In the genomic region with DNA sequence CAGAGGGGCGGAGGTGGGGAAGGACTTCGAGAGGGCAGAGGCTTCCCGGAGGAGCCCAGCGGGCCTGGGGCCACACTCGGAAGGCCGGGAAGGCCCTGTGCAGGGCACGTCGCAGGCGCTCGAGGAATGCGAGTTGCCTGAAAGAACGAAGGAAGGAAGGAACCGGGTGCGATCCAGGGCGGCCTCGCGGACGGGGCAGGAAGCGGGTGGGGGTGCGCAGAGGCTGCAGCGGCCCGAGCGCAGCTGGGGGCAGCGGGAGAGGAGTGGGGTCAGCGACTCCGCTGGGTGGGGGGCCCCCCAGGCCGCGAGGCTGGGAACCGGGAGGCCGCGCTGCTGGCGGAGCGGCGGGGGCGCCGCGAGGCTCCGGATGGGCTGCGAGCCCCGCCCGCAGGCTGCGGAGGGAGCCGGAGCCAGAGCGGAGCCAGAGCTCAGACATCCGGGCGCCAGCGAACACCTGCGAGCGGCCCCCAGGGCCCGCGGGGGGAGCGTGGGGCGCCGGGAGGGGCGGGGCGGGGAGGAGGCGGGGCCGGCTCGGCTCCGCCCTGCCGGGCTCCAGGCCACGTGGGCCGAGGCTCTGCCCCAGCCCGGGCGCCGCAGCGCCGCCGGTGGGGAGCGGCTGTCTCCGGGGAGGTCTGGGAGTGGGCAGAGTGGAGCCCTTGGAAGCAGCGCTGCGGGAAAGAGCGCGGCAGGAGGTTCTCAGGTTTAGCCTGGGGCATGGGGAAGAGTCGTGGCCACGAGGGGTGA, we compare ENCODE assay signal across 1 cellular context.
TF ChIP-seq lines count a peak whose summit lies in the region.

No MANE protein-coding gene starts in this region.

TF ChIP-seq in GM12878, 131 proteins besides CTCF, POLR2A, EP300 and RAD21 (continues in another document):
- TF ChIP-seq, protein P1, sequence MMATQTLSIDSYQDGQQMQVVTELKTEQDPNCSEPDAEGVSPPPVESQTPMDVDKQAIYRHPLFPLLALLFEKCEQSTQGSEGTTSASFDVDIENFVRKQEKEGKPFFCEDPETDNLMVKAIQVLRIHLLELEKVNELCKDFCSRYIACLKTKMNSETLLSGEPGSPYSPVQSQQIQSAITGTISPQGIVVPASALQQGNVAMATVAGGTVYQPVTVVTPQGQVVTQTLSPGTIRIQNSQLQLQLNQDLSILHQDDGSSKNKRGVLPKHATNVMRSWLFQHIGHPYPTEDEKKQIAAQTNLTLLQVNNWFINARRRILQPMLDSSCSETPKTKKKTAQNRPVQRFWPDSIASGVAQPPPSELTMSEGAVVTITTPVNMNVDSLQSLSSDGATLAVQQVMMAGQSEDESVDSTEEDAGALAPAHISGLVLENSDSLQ (IDR thresholded peaks at IDR 0.05) = no peak; the same call in 1 of the 2 replicates
- no peak for TF ChIP-seq NR2C2 (IDR thresholded peaks at IDR 0.05; ENCODE audit: borderline replicate concordance, control insufficient read depth, insufficient read length, low read depth)
- 0 out of 2 replicates have a peak, but pooled peaks have one; percentile 76 for TF ChIP-seq SMARCA5 (IDR thresholded peaks at IDR 0.05)
- TF ChIP-seq, protein P2, sequence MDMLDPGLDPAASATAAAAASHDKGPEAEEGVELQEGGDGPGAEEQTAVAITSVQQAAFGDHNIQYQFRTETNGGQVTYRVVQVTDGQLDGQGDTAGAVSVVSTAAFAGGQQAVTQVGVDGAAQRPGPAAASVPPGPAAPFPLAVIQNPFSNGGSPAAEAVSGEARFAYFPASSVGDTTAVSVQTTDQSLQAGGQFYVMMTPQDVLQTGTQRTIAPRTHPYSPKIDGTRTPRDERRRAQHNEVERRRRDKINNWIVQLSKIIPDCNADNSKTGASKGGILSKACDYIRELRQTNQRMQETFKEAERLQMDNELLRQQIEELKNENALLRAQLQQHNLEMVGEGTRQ (IDR thresholded peaks at IDR 0.05; ENCODE audit: borderline replicate concordance, low read depth, low read length) = peak; percentile 57
- TF ChIP-seq, protein P3, sequence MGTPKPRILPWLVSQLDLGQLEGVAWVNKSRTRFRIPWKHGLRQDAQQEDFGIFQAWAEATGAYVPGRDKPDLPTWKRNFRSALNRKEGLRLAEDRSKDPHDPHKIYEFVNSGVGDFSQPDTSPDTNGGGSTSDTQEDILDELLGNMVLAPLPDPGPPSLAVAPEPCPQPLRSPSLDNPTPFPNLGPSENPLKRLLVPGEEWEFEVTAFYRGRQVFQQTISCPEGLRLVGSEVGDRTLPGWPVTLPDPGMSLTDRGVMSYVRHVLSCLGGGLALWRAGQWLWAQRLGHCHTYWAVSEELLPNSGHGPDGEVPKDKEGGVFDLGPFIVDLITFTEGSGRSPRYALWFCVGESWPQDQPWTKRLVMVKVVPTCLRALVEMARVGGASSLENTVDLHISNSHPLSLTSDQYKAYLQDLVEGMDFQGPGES (IDR thresholded peaks at IDR 0.05) = no peak
- TF ChIP-seq IKZF1 (conservative IDR thresholded peaks at IDR 0.05) = peak; percentile 77
- no peak for TF ChIP-seq SMC3 (IDR thresholded peaks at IDR 0.05; ENCODE audit: borderline replicate concordance, low read length)
- TF ChIP-seq STAT1 (conservative IDR thresholded peaks at IDR 0.05) = no peak
- peak; percentile 61; the same call in 1 of the 2 replicates for TF ChIP-seq MXI1 (IDR thresholded peaks at IDR 0.05; ENCODE audit: low read depth, low read length)
- no peak for TF ChIP-seq ASH2L (IDR thresholded peaks at IDR 0.05; ENCODE audit: borderline replicate concordance, low read depth)
- no peak for TF ChIP-seq JUND (IDR thresholded peaks at IDR 0.05; ENCODE audit: low read depth, low read length)
- TF ChIP-seq RELA (IDR thresholded peaks at IDR 0.05; ENCODE audit: borderline replicate concordance, partially characterized antibody) = no peak
- TF ChIP-seq NR2C1 (IDR thresholded peaks at IDR 0.05) = 0 out of 2 replicates have a peak, but pooled peaks have one; percentile 15
- TF ChIP-seq RAD51 (IDR thresholded peaks at IDR 0.05) = no peak
- TF ChIP-seq, protein P4, sequence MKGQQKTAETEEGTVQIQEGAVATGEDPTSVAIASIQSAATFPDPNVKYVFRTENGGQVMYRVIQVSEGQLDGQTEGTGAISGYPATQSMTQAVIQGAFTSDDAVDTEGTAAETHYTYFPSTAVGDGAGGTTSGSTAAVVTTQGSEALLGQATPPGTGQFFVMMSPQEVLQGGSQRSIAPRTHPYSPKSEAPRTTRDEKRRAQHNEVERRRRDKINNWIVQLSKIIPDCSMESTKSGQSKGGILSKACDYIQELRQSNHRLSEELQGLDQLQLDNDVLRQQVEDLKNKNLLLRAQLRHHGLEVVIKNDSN (IDR thresholded peaks at IDR 0.05; ENCODE audit: borderline replicate concordance, extremely low read length, insufficient read depth, low read depth, low read length) = peak; percentile 87
- no peak for TF ChIP-seq IRF4 (IDR thresholded peaks at IDR 0.05; ENCODE audit: low read depth, low read length)
- TF ChIP-seq ZNF207 (IDR thresholded peaks at IDR 0.05; ENCODE audit: borderline replicate concordance) = no peak
- TF ChIP-seq EZH2 (IDR thresholded peaks at IDR 0.05; ENCODE audit: borderline replicate concordance, control insufficient read depth, low read depth, low read length) = no peak
- TF ChIP-seq SMAD5 (IDR thresholded peaks at IDR 0.05; ENCODE audit: low read depth) = no peak; the same call in 1 of the 2 replicates
- no peak for TF ChIP-seq MTA3 (IDR thresholded peaks at IDR 0.05; ENCODE audit: borderline replicate concordance, low read length)
- TF ChIP-seq ATF7 (IDR thresholded peaks at IDR 0.05; ENCODE audit: low read depth) = no peak
- no peak for TF ChIP-seq HDAC2 (IDR thresholded peaks at IDR 0.05)
- no peak; the same call in 2 of the 3 replicates for TF ChIP-seq POU2F2 (IDR thresholded peaks at IDR 0.05; ENCODE audit: borderline replicate concordance, low read depth, low read length)
- TF ChIP-seq SIX5 (IDR thresholded peaks at IDR 0.05; ENCODE audit: low read depth, low read length, severe bottlenecking) = no peak
- TF ChIP-seq CHD4 (IDR thresholded peaks at IDR 0.05) = no peak
- TF ChIP-seq, protein P5, sequence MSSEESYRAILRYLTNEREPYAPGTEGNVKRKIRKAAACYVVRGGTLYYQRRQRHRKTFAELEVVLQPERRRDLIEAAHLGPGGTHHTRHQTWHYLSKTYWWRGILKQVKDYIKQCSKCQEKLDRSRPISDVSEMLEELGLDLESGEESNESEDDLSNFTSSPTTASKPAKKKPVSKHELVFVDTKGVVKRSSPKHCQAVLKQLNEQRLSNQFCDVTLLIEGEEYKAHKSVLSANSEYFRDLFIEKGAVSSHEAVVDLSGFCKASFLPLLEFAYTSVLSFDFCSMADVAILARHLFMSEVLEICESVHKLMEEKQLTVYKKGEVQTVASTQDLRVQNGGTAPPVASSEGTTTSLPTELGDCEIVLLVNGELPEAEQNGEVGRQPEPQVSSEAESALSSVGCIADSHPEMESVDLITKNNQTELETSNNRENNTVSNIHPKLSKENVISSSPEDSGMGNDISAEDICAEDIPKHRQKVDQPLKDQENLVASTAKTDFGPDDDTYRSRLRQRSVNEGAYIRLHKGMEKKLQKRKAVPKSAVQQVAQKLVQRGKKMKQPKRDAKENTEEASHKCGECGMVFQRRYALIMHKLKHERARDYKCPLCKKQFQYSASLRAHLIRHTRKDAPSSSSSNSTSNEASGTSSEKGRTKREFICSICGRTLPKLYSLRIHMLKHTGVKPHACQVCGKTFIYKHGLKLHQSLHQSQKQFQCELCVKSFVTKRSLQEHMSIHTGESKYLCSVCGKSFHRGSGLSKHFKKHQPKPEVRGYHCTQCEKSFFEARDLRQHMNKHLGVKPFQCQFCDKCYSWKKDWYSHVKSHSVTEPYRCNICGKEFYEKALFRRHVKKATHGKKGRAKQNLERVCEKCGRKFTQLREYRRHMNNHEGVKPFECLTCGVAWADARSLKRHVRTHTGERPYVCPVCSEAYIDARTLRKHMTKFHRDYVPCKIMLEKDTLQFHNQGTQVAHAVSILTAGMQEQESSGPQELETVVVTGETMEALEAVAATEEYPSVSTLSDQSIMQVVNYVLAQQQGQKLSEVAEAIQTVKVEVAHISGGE (CRISPR knock-in tag; IDR thresholded peaks at IDR 0.05) = no peak
- TF ChIP-seq MYC (IDR thresholded peaks at IDR 0.05; ENCODE audit: insufficient read depth, insufficient read length, insufficient replicate concordance, low read length, severe bottlenecking) = peak; percentile 34
- no peak for TF ChIP-seq NRF1 (conservative IDR thresholded peaks at IDR 0.05; ENCODE audit: low read depth, low read length)
- TF ChIP-seq, protein P6, sequence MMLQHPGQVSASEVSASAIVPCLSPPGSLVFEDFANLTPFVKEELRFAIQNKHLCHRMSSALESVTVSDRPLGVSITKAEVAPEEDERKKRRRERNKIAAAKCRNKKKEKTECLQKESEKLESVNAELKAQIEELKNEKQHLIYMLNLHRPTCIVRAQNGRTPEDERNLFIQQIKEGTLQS (IDR thresholded peaks at IDR 0.05; ENCODE audit: borderline replicate concordance, extremely low read depth, low read depth, low read length) = peak; percentile 63; the same call in 1 of the 2 replicates
- TF ChIP-seq GATAD2B (conservative IDR thresholded peaks at IDR 0.05; ENCODE audit: low read depth) = no peak
- no peak for TF ChIP-seq ESRRA (IDR thresholded peaks at IDR 0.05; ENCODE audit: low read length)
- TF ChIP-seq, protein P7, sequence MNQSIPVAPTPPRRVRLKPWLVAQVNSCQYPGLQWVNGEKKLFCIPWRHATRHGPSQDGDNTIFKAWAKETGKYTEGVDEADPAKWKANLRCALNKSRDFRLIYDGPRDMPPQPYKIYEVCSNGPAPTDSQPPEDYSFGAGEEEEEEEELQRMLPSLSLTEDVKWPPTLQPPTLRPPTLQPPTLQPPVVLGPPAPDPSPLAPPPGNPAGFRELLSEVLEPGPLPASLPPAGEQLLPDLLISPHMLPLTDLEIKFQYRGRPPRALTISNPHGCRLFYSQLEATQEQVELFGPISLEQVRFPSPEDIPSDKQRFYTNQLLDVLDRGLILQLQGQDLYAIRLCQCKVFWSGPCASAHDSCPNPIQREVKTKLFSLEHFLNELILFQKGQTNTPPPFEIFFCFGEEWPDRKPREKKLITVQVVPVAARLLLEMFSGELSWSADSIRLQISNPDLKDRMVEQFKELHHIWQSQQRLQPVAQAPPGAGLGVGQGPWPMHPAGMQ (IDR thresholded peaks at IDR 0.05; ENCODE audit: borderline replicate concordance) = no peak
- TF ChIP-seq, protein P8, sequence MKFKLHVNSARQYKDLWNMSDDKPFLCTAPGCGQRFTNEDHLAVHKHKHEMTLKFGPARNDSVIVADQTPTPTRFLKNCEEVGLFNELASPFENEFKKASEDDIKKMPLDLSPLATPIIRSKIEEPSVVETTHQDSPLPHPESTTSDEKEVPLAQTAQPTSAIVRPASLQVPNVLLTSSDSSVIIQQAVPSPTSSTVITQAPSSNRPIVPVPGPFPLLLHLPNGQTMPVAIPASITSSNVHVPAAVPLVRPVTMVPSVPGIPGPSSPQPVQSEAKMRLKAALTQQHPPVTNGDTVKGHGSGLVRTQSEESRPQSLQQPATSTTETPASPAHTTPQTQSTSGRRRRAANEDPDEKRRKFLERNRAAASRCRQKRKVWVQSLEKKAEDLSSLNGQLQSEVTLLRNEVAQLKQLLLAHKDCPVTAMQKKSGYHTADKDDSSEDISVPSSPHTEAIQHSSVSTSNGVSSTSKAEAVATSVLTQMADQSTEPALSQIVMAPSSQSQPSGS (IDR thresholded peaks at IDR 0.05; ENCODE audit: low read length) = no peak
- no peak for TF ChIP-seq KLF5 (IDR thresholded peaks at IDR 0.05; ENCODE audit: partially characterized antibody)
- TF ChIP-seq NFIC (IDR thresholded peaks at IDR 0.05; ENCODE audit: low read depth, low read length) = no peak
- no peak for TF ChIP-seq GABPA (IDR thresholded peaks at IDR 0.05; ENCODE audit: low read depth)
- TF ChIP-seq CREM (IDR thresholded peaks at IDR 0.05; ENCODE audit: low read depth) = 0 out of 2 replicates have a peak, but pooled peaks have one; percentile 6
- TF ChIP-seq MYB (IDR thresholded peaks at IDR 0.05; ENCODE audit: borderline replicate concordance, low read depth, low read length) = no peak
- peak; percentile 66; the same call in 1 of the 2 replicates for TF ChIP-seq SIN3A (IDR thresholded peaks at IDR 0.05; ENCODE audit: low read depth, low read length)
- TF ChIP-seq, protein P9, sequence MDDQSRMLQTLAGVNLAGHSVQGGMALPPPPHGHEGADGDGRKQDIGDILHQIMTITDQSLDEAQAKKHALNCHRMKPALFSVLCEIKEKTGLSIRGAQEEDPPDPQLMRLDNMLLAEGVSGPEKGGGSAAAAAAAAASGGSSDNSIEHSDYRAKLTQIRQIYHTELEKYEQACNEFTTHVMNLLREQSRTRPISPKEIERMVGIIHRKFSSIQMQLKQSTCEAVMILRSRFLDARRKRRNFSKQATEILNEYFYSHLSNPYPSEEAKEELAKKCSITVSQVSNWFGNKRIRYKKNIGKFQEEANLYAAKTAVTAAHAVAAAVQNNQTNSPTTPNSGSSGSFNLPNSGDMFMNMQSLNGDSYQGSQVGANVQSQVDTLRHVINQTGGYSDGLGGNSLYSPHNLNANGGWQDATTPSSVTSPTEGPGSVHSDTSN (IDR thresholded peaks at IDR 0.05; ENCODE audit: insufficient replicate concordance, low read depth, low read length) = no peak
- no peak for TF ChIP-seq HDAC6 (IDR thresholded peaks at IDR 0.05; ENCODE audit: unreplicated experiment)
- TF ChIP-seq FOXK2 (IDR thresholded peaks at IDR 0.05) = no peak
- TF ChIP-seq EGR1 (IDR thresholded peaks at IDR 0.05; ENCODE audit: borderline replicate concordance in 1 of 2, low read depth in 2 of 2, low read length in 2 of 2) = peak in 1 of 2 experiments; percentile 33; a peak in 1 of 3 replicates
- TF ChIP-seq NR2F1 (conservative IDR thresholded peaks at IDR 0.05) = no peak
- no peak for TF ChIP-seq KDM1A (IDR thresholded peaks at IDR 0.05; ENCODE audit: borderline replicate concordance)
- no peak for TF ChIP-seq PAX8 (IDR thresholded peaks at IDR 0.05)
- peak; percentile 30; the same call in 1 of the 2 replicates for TF ChIP-seq RB1 (IDR thresholded peaks at IDR 0.05; ENCODE audit: borderline replicate concordance)
